1 cellular context compared by ENCODE assay signal in genomic region chr1:21659099-21659923, GRCh38.
TF ChIP-seq lines count a peak whose summit lies in the region.

No MANE protein-coding gene starts in this region.

TF ChIP-seq in HepG2, 621 proteins besides CTCF, POLR2A, EP300 and RAD21 (continued from another document and continues in another):
- peak; percentile 57 for TF ChIP-seq FOXP4 (CRISPR knock-in tag; IDR thresholded peaks at IDR 0.05)
- no peak for TF ChIP-seq RORA (CRISPR knock-in tag; IDR thresholded peaks at IDR 0.05)
- no peak; the same call in 1 of the 2 replicates for TF ChIP-seq ZNF550 (CRISPR knock-in tag; IDR thresholded peaks at IDR 0.05; ENCODE audit: borderline replicate concordance)
- TF ChIP-seq E2F5 (CRISPR knock-in tag; conservative IDR thresholded peaks at IDR 0.05) = peak; percentile 85
- TF ChIP-seq RAD51 (IDR thresholded peaks at IDR 0.05; ENCODE audit: borderline replicate concordance) = no peak
- no peak for TF ChIP-seq TAF15 (IDR thresholded peaks at IDR 0.05; ENCODE audit: low read depth, low read length, poor library complexity, severe bottlenecking)
- 0 out of 2 replicates have a peak, but pooled peaks have one; percentile 55 for TF ChIP-seq ZNF569 (CRISPR knock-in tag; IDR thresholded peaks at IDR 0.05; ENCODE audit: borderline replicate concordance)
- TF ChIP-seq KLF11 (CRISPR knock-in tag; IDR thresholded peaks at IDR 0.05) = peak; percentile 99
- peak; percentile 82 for TF ChIP-seq ZBTB7A (CRISPR knock-in tag; IDR thresholded peaks at IDR 0.05)
- TF ChIP-seq ZNF747 (CRISPR knock-in tag; IDR thresholded peaks at IDR 0.05; ENCODE audit: borderline replicate concordance) = peak; percentile 96
- no peak; the same call in 1 of the 2 replicates for TF ChIP-seq ZNF382 (CRISPR knock-in tag; IDR thresholded peaks at IDR 0.05; ENCODE audit: borderline replicate concordance)
- TF ChIP-seq ZNF24 (IDR thresholded peaks at IDR 0.05) = no peak
- peak; percentile 98 for TF ChIP-seq KDM2A (CRISPR knock-in tag; IDR thresholded peaks at IDR 0.05; ENCODE audit: borderline replicate concordance, low read depth)
- peak; percentile 91; the same call in 1 of the 2 replicates for TF ChIP-seq NR0B2 (CRISPR knock-in tag; IDR thresholded peaks at IDR 0.05)
- no peak for TF ChIP-seq CREM (IDR thresholded peaks at IDR 0.05)
- TF ChIP-seq CREM (CRISPR knock-in tag; IDR thresholded peaks at IDR 0.05) = no peak
- peak; percentile 59; the same call in 1 of the 2 replicates for TF ChIP-seq HIC2 (CRISPR knock-in tag; IDR thresholded peaks at IDR 0.05; ENCODE audit: low read depth)
- TF ChIP-seq KDM5A (IDR thresholded peaks at IDR 0.05; ENCODE audit: borderline replicate concordance, low read length) = no peak
- TF ChIP-seq ZSCAN9 (CRISPR knock-in tag; IDR thresholded peaks at IDR 0.05; ENCODE audit: borderline replicate concordance) = peak; percentile 100
- no peak for TF ChIP-seq ZBTB46 (CRISPR knock-in tag; IDR thresholded peaks at IDR 0.05; ENCODE audit: borderline replicate concordance)
- peak; percentile 98; the same call in 1 of the 2 replicates for TF ChIP-seq ZNF446 (CRISPR knock-in tag; IDR thresholded peaks at IDR 0.05)
- peak; percentile 98 for TF ChIP-seq CAMTA2 (CRISPR knock-in tag; IDR thresholded peaks at IDR 0.05; ENCODE audit: borderline replicate concordance)
- TF ChIP-seq ZNF670 (CRISPR knock-in tag; IDR thresholded peaks at IDR 0.05; ENCODE audit: borderline replicate concordance) = no peak; the same call in 1 of the 2 replicates
- peak; percentile 80; the same call in 1 of the 2 replicates for TF ChIP-seq ZNF616 (CRISPR knock-in tag; IDR thresholded peaks at IDR 0.05; ENCODE audit: low read depth)
- peak; percentile 85; the same call in 1 of the 2 replicates for TF ChIP-seq HNF1B (CRISPR knock-in tag; IDR thresholded peaks at IDR 0.05)
- peak; percentile 92; the same call in 1 of the 2 replicates for TF ChIP-seq ZBTB20 (CRISPR knock-in tag; IDR thresholded peaks at IDR 0.05; ENCODE audit: borderline replicate concordance, low read depth)
- peak; percentile 89 for TF ChIP-seq SNAPC2 (CRISPR knock-in tag; IDR thresholded peaks at IDR 0.05)
- peak; percentile 97; the same call in 1 of the 2 replicates for TF ChIP-seq ZFP37 (CRISPR knock-in tag; IDR thresholded peaks at IDR 0.05; ENCODE audit: borderline replicate concordance)
- no peak for TF ChIP-seq TRAFD1 (CRISPR knock-in tag; IDR thresholded peaks at IDR 0.05; ENCODE audit: borderline replicate concordance)
- TF ChIP-seq ZNF777 (CRISPR knock-in tag; IDR thresholded peaks at IDR 0.05) = peak; percentile 74
- TF ChIP-seq ZNF30 (CRISPR knock-in tag; IDR thresholded peaks at IDR 0.05) = peak; percentile 71
- TF ChIP-seq ZNF317 (CRISPR knock-in tag; IDR thresholded peaks at IDR 0.05) = peak; percentile 88
- TF ChIP-seq ZNF205 (CRISPR knock-in tag; IDR thresholded peaks at IDR 0.05) = peak; percentile 96
- peak; percentile 95; the same call in 1 of the 2 replicates for TF ChIP-seq ZNF704 (CRISPR knock-in tag; IDR thresholded peaks at IDR 0.05; ENCODE audit: borderline replicate concordance)
- TF ChIP-seq ZC3H13 (CRISPR knock-in tag; IDR thresholded peaks at IDR 0.05) = peak; percentile 90
- TF ChIP-seq PREB (CRISPR knock-in tag; IDR thresholded peaks at IDR 0.05) = no peak; the same call in 1 of the 2 replicates
- TF ChIP-seq EHMT2 (IDR thresholded peaks at IDR 0.05; ENCODE audit: borderline replicate concordance, low read depth, low read length) = peak; percentile 92
- no peak for TF ChIP-seq ELF4 (CRISPR knock-in tag; IDR thresholded peaks at IDR 0.05; ENCODE audit: borderline replicate concordance)
- TF ChIP-seq ZNF333 (CRISPR knock-in tag; IDR thresholded peaks at IDR 0.05; ENCODE audit: borderline replicate concordance) = peak; percentile 98
- TF ChIP-seq ZNF251 (CRISPR knock-in tag; IDR thresholded peaks at IDR 0.05) = no peak
- no peak for TF ChIP-seq PRDM10 (CRISPR knock-in tag; IDR thresholded peaks at IDR 0.05; ENCODE audit: low read depth)
- TF ChIP-seq ZNF460 (CRISPR knock-in tag; IDR thresholded peaks at IDR 0.05; ENCODE audit: borderline replicate concordance) = no peak; the same call in 1 of the 2 replicates
- peak; percentile 98 for TF ChIP-seq ZNF557 (CRISPR knock-in tag; IDR thresholded peaks at IDR 0.05)
- peak; percentile 84; the same call in 1 of the 2 replicates for TF ChIP-seq ZMYM2 (CRISPR knock-in tag; IDR thresholded peaks at IDR 0.05)
- TF ChIP-seq HOXA5 (CRISPR knock-in tag; IDR thresholded peaks at IDR 0.05) = peak; percentile 99
- no peak for TF ChIP-seq PLRG1 (conservative IDR thresholded peaks at IDR 0.05)
- peak; percentile 95 for TF ChIP-seq XBP1 (CRISPR knock-in tag; IDR thresholded peaks at IDR 0.05)
- peak; percentile 82; the same call in 1 of the 2 replicates for TF ChIP-seq MED1 (CRISPR knock-in tag; IDR thresholded peaks at IDR 0.05)
- peak; percentile 53 for TF ChIP-seq TAF1 (CRISPR knock-in tag; IDR thresholded peaks at IDR 0.05)
